Comparison of ENCODE assay signal across 1 cellular context in genomic region chr12:52650520-52651081, GRCh38.
TF ChIP-seq lines count a peak whose summit lies in the region.

No MANE protein-coding gene starts in this region.

TF ChIP-seq in K562, 482 proteins besides CTCF, POLR2A, EP300 and RAD21:
- TF ChIP-seq FUS (optimal IDR thresholded peaks at IDR 0.05; ENCODE audit: low read depth, low read length) (no peak), NFE2 (IDR thresholded peaks at IDR 0.05; ENCODE audit: low read depth) (peak; percentile 19; the same call in 1 of the 2 replicates)
TF ChIP-seq in K562: peak in this region for 1.
